Comparison of ENCODE assay signal across 11 cellular contexts in genomic region chr1:100721502-100722205, GRCh38. TPM values are rescaled to one million over a fixed set of nuclear protein-coding genes. Genes with fewer than 3 reads are reported as not detected.
DNase-seq lines count a peak whose midpoint lies in the region; ATAC-seq, FAIRE-seq and TF ChIP-seq lines count a peak whose summit lies in the region.
"Had no signal": no experiment of that assay in that cellular context is flagged by ENCODE, and none has a peak within 500 bp of the region (broad histone marks: within the 10 kb centered on the region; RNA-seq: fewer than 3 reads in every experiment).

No MANE protein-coding gene starts in this region.

- H3K4me2 ChIP-seq in astrocyte (ENCODE audit: low read length) (peak overlapping the region; percentile 81), smooth muscle cell (peak overlapping the region; percentile 86)

- H3K27ac Mint-ChIP-seq in astrocyte (ENCODE audit: unreplicated experiment): no peak overlapping the region

- no peaks in the 10 kb centered on the region for H3K36me3 ChIP-seq in astrocyte (ENCODE audit: insufficient read depth, low read length)
- H3K36me3 ChIP-seq in smooth muscle cell (ENCODE audit: low read depth): no peaks in the 10 kb centered on the region

- H3K27ac ChIP-seq in astrocyte (ENCODE audit: low read depth, low read length) (no peak overlapping the region), smooth muscle cell (ENCODE audit: low read depth) (peak overlapping the region; percentile 67)
- H3K27ac ChIP-seq: VCaP had no signal

- peaks cover 6% of the 10 kb centered on the region for H3K4me1 Mint-ChIP-seq in astrocyte (ENCODE audit: low read depth, unreplicated experiment)

- peaks cover 2% of the 10 kb centered on the region for H3K27me3 Mint-ChIP-seq in astrocyte (ENCODE audit: low read depth, unreplicated experiment)

- intact Hi-C loops in left ventricle myocardium superior (cut with micrococcal nuclease): no loop called here

- no peaks in the 10 kb centered on the region for H3K9me3 ChIP-seq in astrocyte (ENCODE audit: insufficient read depth, low read depth, low read length)
- no peaks in the 10 kb centered on the region for H3K9me3 ChIP-seq in smooth muscle cell (replicated peaks; ENCODE audit: low read depth)

- H3K4me1 ChIP-seq in astrocyte (ENCODE audit: insufficient read depth, low read length) (no peaks in the 10 kb centered on the region), smooth muscle cell (ENCODE audit: low read depth) (peaks cover 29% of the 10 kb centered on the region)

- H3K9me3 Mint-ChIP-seq in astrocyte (ENCODE audit: unreplicated experiment): no peaks in the 10 kb centered on the region

- no peaks in the 10 kb centered on the region for H3K36me3 Mint-ChIP-seq in astrocyte (ENCODE audit: low read depth, unreplicated experiment)

- ATAC-seq in left ventricle myocardium superior: peak; percentile 61

- H3K4me3 ChIP-seq in GM08714 (ENCODE audit: low read length) (peak overlapping the region; percentile 48; the same call in 1 of the 2 replicates), astrocyte (ENCODE audit: insufficient read depth, low read depth, low read length) (peak overlapping the region; percentile 42), smooth muscle cell (peak overlapping the region; percentile 56)

- H3K27me3 ChIP-seq in astrocyte (ENCODE audit: insufficient read depth, low read length): no peaks in the 10 kb centered on the region
- H3K27me3 ChIP-seq in smooth muscle cell (ENCODE audit: low read depth): no peaks in the 10 kb centered on the region

- H4K20me1 ChIP-seq in astrocyte (ENCODE audit: insufficient read depth, low read length) (no peaks in the 10 kb centered on the region), smooth muscle cell (ENCODE audit: low read depth) (no peaks in the 10 kb centered on the region)

- H3K79me2 ChIP-seq in astrocyte (ENCODE audit: insufficient read depth, low read length) (no peaks in the 10 kb centered on the region), smooth muscle cell (ENCODE audit: low read depth) (peaks cover 14% of the 10 kb centered on the region)

- no peak overlapping the region for H3K4me3 Mint-ChIP-seq in astrocyte (ENCODE audit: unreplicated experiment)

- H3F3A ChIP-seq in smooth muscle cell (ENCODE audit: low read depth): no peaks in the 10 kb centered on the region

- peak; percentile 91 for DNase-seq in astrocyte (ENCODE audit: low read depth)
- peak; percentile 30 for DNase-seq in left ventricle myocardium superior
- no peak for DNase-seq in smooth muscle cell (lab: John Stamatoyannopoulos, UW; ENCODE audit: unreplicated experiment)
- DNase-seq in activated CD4-positive, alpha-beta T cell treated with anti-CD3 and anti-CD28 coated beads, Interleukin-2, amount 50 U/mL, for 48 hours: no peak
- no peak for DNase-seq in NCI-H748 (lab: John Stamatoyannopoulos, UW; ENCODE audit: unreplicated experiment)
- DNase-seq in NCI-H2171 (lab: John Stamatoyannopoulos, UW): no peak
- DNase-seq in dermis blood vessel endothelial cell: no peak
- DNase-seq: effector CD4-positive, alpha-beta T cell; MM.1S had no signal

- FAIRE-seq in astrocyte (lab: Jason Lieb, UNC): peak; percentile 72

- TF ChIP-seq CTCF in astrocyte (IDR thresholded peaks at IDR 0.05; ENCODE audit: insufficient read depth, low read depth, low read length) (no peak), smooth muscle cell (IDR thresholded peaks at IDR 0.05; ENCODE audit: borderline replicate concordance, insufficient read depth, poor library complexity, severe bottlenecking) (no peak)

- peak overlapping the region; percentile 6 for H2AFZ ChIP-seq in astrocyte (ENCODE audit: low read depth, low read length)
- no peak overlapping the region for H2AFZ ChIP-seq in smooth muscle cell (ENCODE audit: low read depth)

- 20% methylated on average over 9 of the region's 9 CpGs for WGBS in smooth muscle cell (ENCODE audit: low lambda C conversion rate)

- H3K9ac ChIP-seq in astrocyte (ENCODE audit: low read length): peak overlapping the region; percentile 32
- peak overlapping the region; percentile 48 for H3K9ac ChIP-seq in smooth muscle cell (ENCODE audit: low read depth)

RNA-seq across cellular contexts. Expression of gene VCAM1, which starts 2.1 kb away (rescaled TPM):
- total RNA-seq in astrocyte (3.2 and 4.6 TPM in 2 replicates), left ventricle myocardium superior (4.7 TPM), smooth muscle cell (105 and 127 TPM in 2 replicates), dermis blood vessel endothelial cell (6.2 and 24.5 TPM in 2 replicates)
- polyA plus RNA-seq in smooth muscle cell: 48.6 and 63.8 TPM in 2 replicates

Comparison
In these comparisons a context has a peak if more than half of its experiments do, and no peak if none do; other contexts are left out.
1. DNase-seq: peak in astrocyte (single experiment) and left ventricle myocardium superior (single experiment); none in smooth muscle cell (single experiment), activated CD4-positive, alpha-beta T cell treated with anti-CD3 and anti-CD28 coated beads, Interleukin-2, amount 50 U/mL, for 48 hours (0 of 2), NCI-H748 (single experiment), NCI-H2171 (single experiment) and dermis blood vessel endothelial cell (single experiment).
2. Peak in every context shown above with its lines, with median percentiles within 50 percentile points of each other: H3K4me3 ChIP-seq.